Comparison of ENCODE assay signal across 26 cellular contexts in genomic region chr5:94395468-94395867, GRCh38.
"Had no signal": no experiment of that assay in that cellular context is flagged by ENCODE, and none has a peak within 500 bp of the region (broad histone marks: within the 10 kb centered on the region; RNA-seq: fewer than 3 reads in every experiment).

No MANE protein-coding gene starts in this region.

- H3K27me3 Mint-ChIP-seq: natural killer cell treated with Interleukin-12 subunit alpha and Interleukin-12 subunit beta and Interleukin-15 and Interleukin-18, amount 100 ng/mL, for 72 hours; stimulated activated naive B cell treated with anti-CD40 and anti-IgM and Interleukin-4, amounts not matched to agents 10 μg/mL and 1 μg/mL and 100 μg/mL, for 72 hours had no signal

- H3K36me3 ChIP-seq: left ventricle myocardium inferior, pancreas, prostate gland, stomach, thyroid gland, transverse colon, upper lobe of left lung, vagina had no signal

- H3K27ac ChIP-seq: left ventricle myocardium inferior, pancreas, prostate gland, skin epidermis, stomach, testis, thyroid gland, transverse colon, upper lobe of left lung, vagina had no signal

- H3K4me1 Mint-ChIP-seq: mesothelial cell of epicardium; naive B cell; stimulated activated naive B cell treated with anti-CD40 and anti-IgM and Interleukin-4, amounts not matched to agents 10 μg/mL and 1 μg/mL and 100 μg/mL, for 72 hours had no signal

- H3K4me3 Mint-ChIP-seq: mesothelial cell of epicardium; naive B cell; natural killer cell treated with Interleukin-12 subunit alpha and Interleukin-12 subunit beta and Interleukin-15 and Interleukin-18, amount 100 ng/mL, for 72 hours; stimulated activated naive B cell treated with anti-CD40 and anti-IgM and Interleukin-4, amounts not matched to agents 10 μg/mL and 1 μg/mL and 100 μg/mL, for 72 hours had no signal

- ATAC-seq: natural killer cell treated with Interleukin-12 subunit alpha and Interleukin-12 subunit beta and Interleukin-15 and Interleukin-18, amount 100 ng/mL, for 72 hours; pancreas; right cardiac atrium; sciatic nerve; stimulated activated naive B cell treated with anti-CD40 and anti-IgM and Interleukin-4, amounts not matched to agents 10 μg/mL and 1 μg/mL and 100 μg/mL, for 72 hours; stimulated activated naive CD8-positive, alpha-beta T cell treated with anti-CD3 and anti-CD28 coated beads, Interleukin-15, Interleukin-2, amounts not matched to agents 100 U/mL and 50 U/mL, for 24 hours had no signal

- H3K27me3 ChIP-seq: pancreas, stomach, testis, thyroid gland, transverse colon, upper lobe of left lung, vagina had no signal

- DNase-seq: islet precursor cell; left ventricle myocardium inferior; mesendoderm; naive B cell; pancreas; posterior cingulate gyrus; retina; right cardiac atrium; stimulated activated CD4-positive, alpha-beta T cell treated with anti-CD3 and anti-CD28 coated beads, Interleukin-12 subunit alpha, Interleukin-12 subunit beta, amount 100 ng/mL, for 4 hours; stimulated activated CD4-positive, alpha-beta T cell treated with anti-CD3 and anti-CD28 coated beads, Interleukin-15, amount 100 ng/mL, for 24 hours; stimulated activated CD4-positive, alpha-beta T cell treated with anti-CD3 and anti-CD28 coated beads, Interleukin-2, amount 100 ng/mL, for 24 hours; stimulated activated CD4-positive, alpha-beta T cell treated with anti-CD3 and anti-CD28 coated beads, Interleukin-4, amount 100 ng/mL, for 1 hour; stimulated activated naive B cell treated with anti-CD40 and anti-IgM and Interleukin-4, amounts not matched to agents 10 μg/mL and 1 μg/mL and 100 μg/mL, for 72 hours; stimulated activated naive CD8-positive, alpha-beta T cell treated with anti-CD3 and anti-CD28 coated beads, Interleukin-15, Interleukin-2, amounts not matched to agents 100 U/mL and 50 U/mL, for 24 hours; stomach; testis; thyroid gland; transverse colon; upper lobe of left lung had no signal

- H3K9me3 ChIP-seq: left ventricle myocardium inferior, pancreas, prostate gland, stomach, testis, thyroid gland, transverse colon, upper lobe of left lung, vagina had no signal

- H3K4me1 ChIP-seq: left ventricle myocardium inferior, pancreas, prostate gland, stomach, testis, thyroid gland, transverse colon, upper lobe of left lung, vagina had no signal

- H3K27ac Mint-ChIP-seq: mesothelial cell of epicardium; naive B cell; natural killer cell treated with Interleukin-12 subunit alpha and Interleukin-12 subunit beta and Interleukin-15 and Interleukin-18, amount 100 ng/mL, for 72 hours; stimulated activated naive B cell treated with anti-CD40 and anti-IgM and Interleukin-4, amounts not matched to agents 10 μg/mL and 1 μg/mL and 100 μg/mL, for 72 hours had no signal

- H3K36me3 Mint-ChIP-seq: mesothelial cell of epicardium; naive B cell; natural killer cell treated with Interleukin-12 subunit alpha and Interleukin-12 subunit beta and Interleukin-15 and Interleukin-18, amount 100 ng/mL, for 72 hours; stimulated activated naive B cell treated with anti-CD40 and anti-IgM and Interleukin-4, amounts not matched to agents 10 μg/mL and 1 μg/mL and 100 μg/mL, for 72 hours had no signal

- H3K4me3 ChIP-seq: left ventricle myocardium inferior, lung, pancreas, prostate gland, skin epidermis, stomach, testis, thyroid gland, transverse colon, upper lobe of left lung, vagina had no signal

- H3K9me3 Mint-ChIP-seq: natural killer cell treated with Interleukin-12 subunit alpha and Interleukin-12 subunit beta and Interleukin-15 and Interleukin-18, amount 100 ng/mL, for 72 hours; stimulated activated naive B cell treated with anti-CD40 and anti-IgM and Interleukin-4, amounts not matched to agents 10 μg/mL and 1 μg/mL and 100 μg/mL, for 72 hours had no signal
